Comparison of ENCODE assay signal across 1 cellular context in genomic region chr1:21028520-21029145, GRCh38.
TF ChIP-seq lines count a peak whose summit lies in the region.

No MANE protein-coding gene starts in this region.

TF ChIP-seq in K562, 482 proteins besides CTCF, POLR2A, EP300 and RAD21 (continued from another document):
- TF ChIP-seq, protein P1, sequence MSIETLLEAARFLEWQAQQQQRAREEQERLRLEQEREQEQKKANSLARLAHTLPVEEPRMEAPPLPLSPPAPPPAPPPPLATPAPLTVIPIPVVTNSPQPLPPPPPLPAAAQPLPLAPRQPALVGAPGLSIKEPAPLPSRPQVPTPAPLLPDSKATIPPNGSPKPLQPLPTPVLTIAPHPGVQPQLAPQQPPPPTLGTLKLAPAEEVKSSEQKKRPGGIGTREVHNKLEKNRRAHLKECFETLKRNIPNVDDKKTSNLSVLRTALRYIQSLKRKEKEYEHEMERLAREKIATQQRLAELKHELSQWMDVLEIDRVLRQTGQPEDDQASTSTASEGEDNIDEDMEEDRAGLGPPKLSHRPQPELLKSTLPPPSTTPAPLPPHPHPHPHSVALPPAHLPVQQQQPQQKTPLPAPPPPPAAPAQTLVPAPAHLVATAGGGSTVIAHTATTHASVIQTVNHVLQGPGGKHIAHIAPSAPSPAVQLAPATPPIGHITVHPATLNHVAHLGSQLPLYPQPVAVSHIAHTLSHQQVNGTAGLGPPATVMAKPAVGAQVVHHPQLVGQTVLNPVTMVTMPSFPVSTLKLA (conservative IDR thresholded peaks at IDR 0.05): 0 out of 4 replicates have a peak, but pooled peaks of 1 of the 2 experiments have one; percentile 1
- TF ChIP-seq NR2F6 (CRISPR knock-in tag; IDR thresholded peaks at IDR 0.05): no peak
- TF ChIP-seq CBFA2T3 (IDR thresholded peaks at IDR 0.05): peak; percentile 18; the same call in 1 of the 2 replicates
- TF ChIP-seq MYBL2 (IDR thresholded peaks at IDR 0.05; ENCODE audit: low read depth): no peak
- TF ChIP-seq MYBL2 (CRISPR knock-in tag; IDR thresholded peaks at IDR 0.05; ENCODE audit: borderline replicate concordance): no peak
- 0 out of 2 replicates have a peak, but pooled peaks have one; percentile 12 for TF ChIP-seq GATA2 (CRISPR knock-in tag; IDR thresholded peaks at IDR 0.05)
- no peak for TF ChIP-seq MCM2 (IDR thresholded peaks at IDR 0.05; ENCODE audit: low read depth)
